In the genomic region with DNA sequence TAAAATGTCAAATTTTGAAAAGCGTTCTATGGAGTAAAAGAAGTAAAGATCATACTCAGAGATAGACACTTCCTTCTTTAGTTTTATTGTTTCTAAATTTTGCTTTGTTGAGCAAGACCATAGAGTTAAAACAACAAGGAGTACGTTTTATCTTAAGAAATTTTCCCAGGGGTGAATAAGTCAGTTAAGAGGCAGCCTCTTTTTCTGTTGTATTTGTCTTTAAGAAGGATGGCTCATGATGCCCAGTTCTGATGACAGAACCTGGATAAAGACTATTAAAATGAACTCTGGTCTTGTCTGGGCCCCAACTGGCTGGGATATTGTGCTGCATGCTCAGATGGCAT, we compare ENCODE assay signal across 11 cellular contexts. TPM values are rescaled to one million over a fixed set of nuclear protein-coding genes. Genes with fewer than 3 reads are reported as not detected.
DNase-seq lines count a peak whose midpoint lies in the region; ATAC-seq, FAIRE-seq and TF ChIP-seq lines count a peak whose summit lies in the region.
"Had no signal": no experiment of that assay in that cellular context is flagged by ENCODE, and none has a peak within 500 bp of the region (broad histone marks: within the 10 kb centered on the region; RNA-seq: fewer than 3 reads in every experiment).

No MANE protein-coding gene starts in this region.

- H3K9ac ChIP-seq in kidney (ENCODE audit: low read length in 2 of 2), result no peak overlapping the region

- H3K36me3 ChIP-seq in kidney (ENCODE audit: control insufficient read depth in 1 of 2, insufficient read depth in 2 of 2, low read length in 2 of 2), result no peaks in the 10 kb centered on the region

- POLR2A ChIA-PET in activated CD4-positive, alpha-beta T cell treated with anti-CD3 and anti-CD28 coated beads for 36 hours (lab: Charles Lee), result interaction anchor here (0.5 kb wide), 1 partner anchor 465 kb away, joined by 5 read pairs; no protein-coding TSS in a partner anchor
- POLR2A ChIA-PET in activated CD4-positive, alpha-beta memory T cell treated with anti-CD3 and anti-CD28 coated beads for 36 hours (lab: Charles Lee), result no interaction called here

- intact Hi-C loops in activated CD4-positive, alpha-beta T cell treated with anti-CD3 and anti-CD28 coated beads for 36 hours (cut with DNase I, micrococcal nuclease), result loop anchor here in 1 of 2 experiments (2.0 kb wide), 1 partner anchor 39 kb away; no protein-coding TSS in a partner anchor
- intact Hi-C loops in activated CD4-positive, alpha-beta memory T cell treated with anti-CD3 and anti-CD28 coated beads for 36 hours (cut with micrococcal nuclease), result no loop called here
- intact Hi-C loops in kidney (cut with DNase I), result no loop called here

- TF ChIP-seq CTCF in kidney (IDR thresholded peaks at IDR 0.05; ENCODE audit: borderline replicate concordance, extremely low read depth, insufficient read depth), result no peak
- no peak for TF ChIP-seq CTCF in progenitor cell of endocrine pancreas (IDR thresholded peaks at IDR 0.05; ENCODE audit: unreplicated experiment)

- DNase-seq in activated CD4-positive, alpha-beta T cell treated with anti-CD3 and anti-CD28 coated beads for 36 hours, result no peak
- no peak for DNase-seq in activated CD4-positive, alpha-beta T cell treated with anti-CD3 and anti-CD28 coated beads, Interleukin-2, amount 50 U/mL, for 48 hours
- DNase-seq in activated CD4-positive, alpha-beta memory T cell treated with anti-CD3 and anti-CD28 coated beads for 36 hours, result no peak
- DNase-seq in kidney (no peak), GOT3 (lab: John Stamatoyannopoulos, UW) (no peak), SKM-1 treated with dmso at 0.1 percent for 144 hours (lab: John Stamatoyannopoulos, UW; ENCODE audit: unreplicated experiment) (no peak), progenitor cell of endocrine pancreas (ENCODE audit: low spot score, unreplicated experiment) (no peak)
- DNase-seq: NCI-H510A had no signal

- peaks cover 14% of the 10 kb centered on the region for H3K36me3 Mint-ChIP-seq in activated CD4-positive, alpha-beta T cell treated with anti-CD3 and anti-CD28 coated beads for 36 hours (ENCODE audit: low read depth)
- H3K36me3 Mint-ChIP-seq in IgD-negative memory B cell, result peaks cover 2% of the 10 kb centered on the region
- H3K36me3 Mint-ChIP-seq in activated CD4-positive, alpha-beta memory T cell treated with anti-CD3 and anti-CD28 coated beads for 36 hours, result peaks cover 15% of the 10 kb centered on the region
- no peaks in the 10 kb centered on the region for H3K36me3 Mint-ChIP-seq in progenitor cell of endocrine pancreas (ENCODE audit: insufficient read depth)

- H3K4me3 Mint-ChIP-seq in activated CD4-positive, alpha-beta T cell treated with anti-CD3 and anti-CD28 coated beads for 36 hours, result peak overlapping the region; percentile 38
- H3K4me3 Mint-ChIP-seq in IgD-negative memory B cell (peak overlapping the region in 2 of 4 donors; percentile 59 to 67), progenitor cell of endocrine pancreas (ENCODE audit: low read depth) (no peak overlapping the region)
- H3K4me3 Mint-ChIP-seq in activated CD4-positive, alpha-beta memory T cell treated with anti-CD3 and anti-CD28 coated beads for 36 hours, result no peak overlapping the region

- ATAC-seq in activated CD4-positive, alpha-beta T cell treated with anti-CD3 and anti-CD28 coated beads for 36 hours, result no peak

- H3K27me3 Mint-ChIP-seq in activated CD4-positive, alpha-beta T cell treated with anti-CD3 and anti-CD28 coated beads for 36 hours, result no peaks in the 10 kb centered on the region
- H3K27me3 Mint-ChIP-seq in IgD-negative memory B cell (no peaks in the 10 kb centered on the region), progenitor cell of endocrine pancreas (no peaks in the 10 kb centered on the region)
- H3K27me3 Mint-ChIP-seq in activated CD4-positive, alpha-beta memory T cell treated with anti-CD3 and anti-CD28 coated beads for 36 hours, result no peaks in the 10 kb centered on the region

- CTCF ChIA-PET in activated CD4-positive, alpha-beta T cell treated with anti-CD3 and anti-CD28 coated beads for 36 hours (lab: Charles Lee), result interaction anchor here (0.6 to 1.0 kb wide), 2 partner anchors 10 to 303 kb away, joined by 3 to 5 read pairs; partner anchors contain the start of gene SLAMF1
- CTCF ChIA-PET in activated CD4-positive, alpha-beta memory T cell treated with anti-CD3 and anti-CD28 coated beads for 36 hours (lab: Charles Lee), result no interaction called here

- H3K4me1 Mint-ChIP-seq in activated CD4-positive, alpha-beta T cell treated with anti-CD3 and anti-CD28 coated beads for 36 hours, result peaks cover 73% of the 10 kb centered on the region
- H3K4me1 Mint-ChIP-seq in IgD-negative memory B cell (peaks cover 44 to 56% (median 49%) of the 10 kb centered on the region in 3 donors), progenitor cell of endocrine pancreas (ENCODE audit: low read depth) (peaks cover 10% of the 10 kb centered on the region)
- peaks cover 48% of the 10 kb centered on the region for H3K4me1 Mint-ChIP-seq in activated CD4-positive, alpha-beta memory T cell treated with anti-CD3 and anti-CD28 coated beads for 36 hours (ENCODE audit: low read depth)

- no peak overlapping the region for H3K4me3 ChIP-seq in kidney (ENCODE audit: low read length in 2 of 2)

- no peaks in the 10 kb centered on the region for H3K4me1 ChIP-seq in kidney (ENCODE audit: control insufficient read depth in 1 of 2, insufficient read depth in 1 of 2, low read depth in 1 of 2, low read length in 2 of 2)

- no peak overlapping the region for H3K27ac ChIP-seq in kidney (ENCODE audit: low read depth in 2 of 2, low read length in 2 of 2)

- H3K9me3 Mint-ChIP-seq in activated CD4-positive, alpha-beta T cell treated with anti-CD3 and anti-CD28 coated beads for 36 hours (ENCODE audit: low read depth), result peaks cover 6% of the 10 kb centered on the region
- H3K9me3 Mint-ChIP-seq in IgD-negative memory B cell, result no peaks in the 10 kb centered on the region
- H3K9me3 Mint-ChIP-seq in activated CD4-positive, alpha-beta memory T cell treated with anti-CD3 and anti-CD28 coated beads for 36 hours, result peaks cover 7% of the 10 kb centered on the region
- peaks cover 10% of the 10 kb centered on the region for H3K9me3 Mint-ChIP-seq in progenitor cell of endocrine pancreas (ENCODE audit: low read depth)

- H3K27ac Mint-ChIP-seq in activated CD4-positive, alpha-beta T cell treated with anti-CD3 and anti-CD28 coated beads for 36 hours, result peak overlapping the region; percentile 92
- H3K27ac Mint-ChIP-seq in IgD-negative memory B cell, result peak overlapping the region; percentile 5 to 82 (median 49)
- peak overlapping the region; percentile 73 for H3K27ac Mint-ChIP-seq in activated CD4-positive, alpha-beta memory T cell treated with anti-CD3 and anti-CD28 coated beads for 36 hours
- H3K27ac Mint-ChIP-seq in progenitor cell of endocrine pancreas, result no peak overlapping the region

- FAIRE-seq in kidney (lab: Jason Lieb, UNC), result peak; percentile 19

- peaks cover 0 to 4% of the 10 kb centered on the region in 2 donors for H3K9me3 ChIP-seq in kidney (ENCODE audit: control insufficient read depth in 1 of 2, low read length in 2 of 2)

RNA-seq across cellular contexts. Expression of gene SLAMF1, which starts 10.6 kb away (rescaled TPM):
- 100 to 1,000 TPM; 103 to 108 TPM for total RNA-seq in activated CD4-positive, alpha-beta T cell treated with anti-CD3 and anti-CD28 coated beads for 36 hours
- polyA plus RNA-seq in IgD-negative memory B cell (17.2 TPM), kidney (ENCODE audit: insufficient read depth, low read depth, low replicate concordance) (0.13 TPM)
- total RNA-seq in activated CD4-positive, alpha-beta memory T cell treated with anti-CD3 and anti-CD28 coated beads for 36 hours, result 100 to 1,000 TPM; 166 TPM
- total RNA-seq in kidney (3.3 TPM), progenitor cell of endocrine pancreas (not detected in 2 replicates)
- total RNA-seq: temporal lobe had no signal

RNA-seq across cellular contexts. Expression of gene CD48, which starts 54.2 kb away (rescaled TPM):
- 100 to 1,000 TPM; 180 to 217 TPM for total RNA-seq in activated CD4-positive, alpha-beta T cell treated with anti-CD3 and anti-CD28 coated beads for 36 hours
- 129 TPM for polyA plus RNA-seq in IgD-negative memory B cell
- total RNA-seq in activated CD4-positive, alpha-beta memory T cell treated with anti-CD3 and anti-CD28 coated beads for 36 hours, result 100 to 1,000 TPM; 190 to 194 TPM
- 20.5 TPM for total RNA-seq in kidney
- polyA plus RNA-seq in kidney (ENCODE audit: insufficient read depth, low read depth, low replicate concordance), result 3.2 TPM
- total RNA-seq in progenitor cell of endocrine pancreas, result not detected in 2 replicates
- total RNA-seq: A172, temporal lobe had no signal

Comparison
In these comparisons a context has a peak if more than half of its experiments do, and no peak if none do; other contexts are left out.
1. RNA of gene SLAMF1, which starts 10.6 kb away (total RNA-seq): 166 TPM in activated CD4-positive, alpha-beta memory T cell treated with anti-CD3 and anti-CD28 coated beads for 36 hours and 103 to 108 TPM in activated CD4-positive, alpha-beta T cell treated with anti-CD3 and anti-CD28 coated beads for 36 hours; 3.3 TPM in kidney (single experiment) and not detected in progenitor cell of endocrine pancreas; every median in the first group is over 10 times any median in the second.
2. RNA of gene CD48, which starts 54.2 kb away (total RNA-seq): 180 to 217 TPM in activated CD4-positive, alpha-beta T cell treated with anti-CD3 and anti-CD28 coated beads for 36 hours, 190 to 194 TPM in activated CD4-positive, alpha-beta memory T cell treated with anti-CD3 and anti-CD28 coated beads for 36 hours and 20.5 TPM in kidney (single experiment); not detected in progenitor cell of endocrine pancreas; every median in the first group is over 10 times any median in the second.